ENCODE assay signal across 8 cellular contexts in genomic region chr1:204363335-204364114, GRCh38. TPM values are rescaled to one million over a fixed set of nuclear protein-coding genes. Genes with fewer than 3 reads are reported as not detected.
A peak's percentile ranks its signal among the peaks of the same experiment; 100 is the strongest.
DNase-seq lines count a peak whose midpoint lies in the region; ATAC-seq and TF ChIP-seq lines count a peak whose summit lies in the region.

No MANE protein-coding gene starts in this region.

- H3K4me1 ChIP-seq in MM.1S (ENCODE audit: low read length) (no peaks in the 10 kb centered on the region), suprapubic skin (peaks cover 36% of the 10 kb centered on the region)

- H3K36me3 ChIP-seq in MM.1S (replicated peaks; ENCODE audit: insufficient read depth, low read length) (no peaks in the 10 kb centered on the region), SK-N-MC (ENCODE audit: insufficient read depth, low read length) (no peaks in the 10 kb centered on the region), suprapubic skin (no peaks in the 10 kb centered on the region)

- H3F3A ChIP-seq in MM.1S (ENCODE audit: insufficient read depth, low read length) = no peaks in the 10 kb centered on the region

- H3K9me3 ChIP-seq in MM.1S (replicated peaks; ENCODE audit: insufficient read depth, low read length) (no peaks in the 10 kb centered on the region), SK-N-MC (ENCODE audit: low read depth, low read length) (no peaks in the 10 kb centered on the region), suprapubic skin (no peaks in the 10 kb centered on the region)

- ATAC-seq in GM19351 (IDR thresholded peaks at IDR 0.05; ENCODE audit: unreplicated experiment) = peak; percentile 59
- peak; percentile 81 for ATAC-seq in omental fat pad (ENCODE audit: low FRiP score)

- H3K4me3 ChIP-seq in AG09309 (ENCODE audit: control insufficient read depth, low read depth, low read length) (peak overlapping the region; percentile 50), MM.1S (ENCODE audit: low read length) (peak overlapping the region; percentile 66), SK-N-MC (peak overlapping the region; percentile 82), suprapubic skin (peak overlapping the region; percentile 37)

- H3K27ac ChIP-seq in MM.1S (ENCODE audit: low read length) (no peak overlapping the region), SK-N-MC (no peak overlapping the region), suprapubic skin (no peak overlapping the region)

- H4K20me1 ChIP-seq in MM.1S (ENCODE audit: insufficient read depth, low read length) = no peaks in the 10 kb centered on the region

- H3K27me3 ChIP-seq in MM.1S (replicated peaks; ENCODE audit: insufficient read depth, low read length) = peaks cover 6% of the 10 kb centered on the region; the same call in 1 of the 2 replicates
- H3K27me3 ChIP-seq in suprapubic skin = peaks cover 9% of the 10 kb centered on the region

- H2AFZ ChIP-seq in MM.1S (ENCODE audit: low read length) = peak overlapping the region; percentile 96

- H3K9ac ChIP-seq in MM.1S (ENCODE audit: low read length) = peak overlapping the region; percentile 28; the same call in 1 of the 2 replicates
- H3K9ac ChIP-seq in SK-N-MC (ENCODE audit: insufficient read length) = peak overlapping the region; percentile 60

- DNase-seq in AG09309 (ENCODE audit: low read depth) (peak; percentile 27), MM.1S (peak; percentile 82), SK-N-MC (ENCODE audit: low read depth, low spot score) (peak; percentile 28), glomerular endothelial cell (ENCODE audit: extremely low read depth, low read depth, low spot score) (peak; percentile 62), omental fat pad (ENCODE audit: low spot score) (no peak), suprapubic skin (ENCODE audit: low spot score in 2 of 2) (peak in 1 of 2 donors; percentile 78)
- peak; percentile 72 for DNase-seq in activated naive CD4-positive, alpha-beta T cell treated with anti-CD3 and anti-CD28 coated beads, Interleukin-2, amount 50 U/mL, for 16 hours

- no peak for TF ChIP-seq POLR2A in suprapubic skin (IDR thresholded peaks at IDR 0.05)

- 2% methylated on average over 9 of the region's 27 CpGs for WGBS in suprapubic skin

- TF ChIP-seq CTCF in AG09309 (IDR thresholded peaks at IDR 0.05; ENCODE audit: control insufficient read depth, insufficient read depth, low read depth, low read length, missing control alignments) (peak; percentile 94), MM.1S (IDR thresholded peaks at IDR 0.05; ENCODE audit: low read length) (peak; percentile 99), omental fat pad (IDR thresholded peaks at IDR 0.05) (peak in 2 of 3 donors; percentile 25 to 74), suprapubic skin (IDR thresholded peaks at IDR 0.05) (peak; percentile 96)

- H3K9me2 ChIP-seq in MM.1S (replicated peaks; ENCODE audit: insufficient read depth, low read length) = no peaks in the 10 kb centered on the region

- peak overlapping the region; percentile 97 for H3K4me2 ChIP-seq in MM.1S (ENCODE audit: low read depth, low read length)

- no peaks in the 10 kb centered on the region for H3K79me2 ChIP-seq in MM.1S (ENCODE audit: low read length)

- no peak for TF ChIP-seq EP300 in suprapubic skin (IDR thresholded peaks at IDR 0.05)

RNA-seq across cellular contexts. Expression of gene PLEKHA6, which starts 3.8 kb away (rescaled TPM):
- total RNA-seq in glomerular endothelial cell (0.93 and 1.9 TPM in 2 replicates), omental fat pad (10 to 100 TPM in 2 of 4 donors, 1 to 10 TPM in 2; 2.9 to 13.1 (median 7.5) TPM), suprapubic skin (10 to 100 TPM in 3 of 4 donors, 1 to 10 TPM in 1; 3.7 to 15.4 (median 12.8) TPM)

RNA-seq across cellular contexts. Expression of gene PPP1R15B, which starts 48.1 kb away (rescaled TPM):
- total RNA-seq in glomerular endothelial cell (24.9 and 36.2 TPM in 2 replicates), omental fat pad (100 to 1,000 TPM in 2 of 4 donors, 10 to 100 TPM in 2; 62.3 to 238 (median 124) TPM), suprapubic skin (10 to 100 TPM; 51.2 to 66.4 (median 56.7) TPM)
